ENCODE assay signal across 9 cellular contexts in genomic region chr4:186554890-186555827, GRCh38. TPM values are rescaled to one million over a fixed set of nuclear protein-coding genes. Genes with fewer than 3 reads are reported as not detected.
A peak's percentile ranks its signal among the peaks of the same experiment; 100 is the strongest.
DNase-seq lines count a peak whose midpoint lies in the region; ATAC-seq, FAIRE-seq and TF ChIP-seq lines count a peak whose summit lies in the region.
"Had no signal": no experiment of that assay in that cellular context is flagged by ENCODE, and none has a peak within 500 bp of the region (broad histone marks: within the 10 kb centered on the region; RNA-seq: fewer than 3 reads in every experiment).

Gene MTNR1A (minus strand): TSS chr4:186555567. CDS start chr4:186555365, 202 bp downstream.

- intact Hi-C loops in adrenal gland (cut with DNase I): no loop called here

- POLR2A ChIA-PET in AG04450 (lab: Yijun Ruan, JAX): no interaction called here

- no peaks in the 10 kb centered on the region for H3K9me3 ChIP-seq in AG04450 (ENCODE audit: control insufficient read depth, insufficient read depth, low read length)
- no peaks in the 10 kb centered on the region for H3K9me3 ChIP-seq in duodenal mucosa (ENCODE audit: control insufficient read depth in 1 of 2, low read length in 2 of 2)
- H3K9me3 ChIP-seq in mucosa of rectum (ENCODE audit: control insufficient read depth in 2 of 2, low read length in 2 of 2): no peaks in the 10 kb centered on the region
- H3K9me3 ChIP-seq in adrenal gland (replicated peaks in 1 of 3): no peaks in the 10 kb centered on the region
- H3K9me3 ChIP-seq in Peyer's patch: no peaks in the 10 kb centered on the region

- H3K27me3 ChIP-seq in AG04450 (ENCODE audit: control insufficient read depth, insufficient read depth, low read length) (peaks cover 15% of the 10 kb centered on the region), duodenal mucosa (ENCODE audit: control insufficient read depth in 1 of 2, insufficient read depth in 2 of 2, low read length in 2 of 2) (peaks cover 3 to 5% of the 10 kb centered on the region in 2 donors), mucosa of rectum (ENCODE audit: control insufficient read depth in 2 of 2, insufficient read depth in 2 of 2, low read length in 2 of 2) (peaks cover 0 to 3% of the 10 kb centered on the region in 2 donors), adrenal gland (peaks cover 19% of the 10 kb centered on the region), Peyer's patch (no peaks in the 10 kb centered on the region)

- H3K9ac ChIP-seq in duodenal mucosa (ENCODE audit: low read depth in 1 of 2, low read length in 2 of 2) (no peak within 1 kb of the TSS), mucosa of rectum (ENCODE audit: low read depth in 1 of 2, low read length in 2 of 2) (peak within 1 kb of the TSS; percentile 47 to 72)

- no peak for FAIRE-seq in GM12891 (lab: Jason Lieb, UNC)

- 3 to 6% (median 5%) methylated on average over 22 to 91 of the region's 91 CpGs for WGBS in adrenal gland, 4 donors

- TF ChIP-seq CTCF in AG04450 (IDR thresholded peaks at IDR 0.05; ENCODE audit: low read depth, low read length): no peak
- TF ChIP-seq CTCF in adrenal gland (IDR thresholded peaks at IDR 0.05): no peak
- TF ChIP-seq CTCF in Peyer's patch (IDR thresholded peaks at IDR 0.05): no peak

- H3K4me1 ChIP-seq in duodenal mucosa (ENCODE audit: control insufficient read depth in 1 of 2, insufficient read depth in 2 of 2, low read length in 2 of 2): no peaks in the 10 kb centered on the region
- H3K4me1 ChIP-seq in mucosa of rectum (ENCODE audit: control insufficient read depth in 2 of 2, insufficient read depth in 2 of 2, low read length in 2 of 2): no peaks in the 10 kb centered on the region
- H3K4me1 ChIP-seq in adrenal gland (replicated peaks in 1 of 2): no peaks in the 10 kb centered on the region
- H3K4me1 ChIP-seq in Peyer's patch: peaks cover 0 to 14% (median 0%) of the 10 kb centered on the region in 4 donors

- no peak for ATAC-seq in GM18858 (IDR thresholded peaks at IDR 0.05; ENCODE audit: unreplicated experiment)

- DNase-seq in AG04450 (ENCODE audit: low read depth, low spot score): no peak
- peak; percentile 14 for DNase-seq in HuH-7.5 (ENCODE audit: low spot score)
- DNase-seq in adrenal gland: no peak
- DNase-seq in GM12891 (ENCODE audit: insufficient read length, low spot score): no peak
- no peak for DNase-seq in Peyer's patch
- DNase-seq: stimulated activated CD4-positive, alpha-beta T cell treated with anti-CD3 and anti-CD28 coated beads, Interleukin-15, amount 100 ng/mL, for 24 hours had no signal

- peak within 1 kb of the TSS; percentile 47 for H3K4me3 ChIP-seq in AG04450 (ENCODE audit: low read depth, low read length)
- peak within 1 kb of the TSS; percentile 69 to 77 for H3K4me3 ChIP-seq in duodenal mucosa (ENCODE audit: low read depth in 1 of 2, low read length in 2 of 2)
- H3K4me3 ChIP-seq in mucosa of rectum (ENCODE audit: low read length in 2 of 2): peak within 1 kb of the TSS; percentile 70 to 82
- no peak within 1 kb of the TSS for H3K4me3 ChIP-seq in adrenal gland
- peak within 1 kb of the TSS in 2 of 4 donors; percentile 44 to 48 for H3K4me3 ChIP-seq in Peyer's patch

- TF ChIP-seq POLR2A in adrenal gland (IDR thresholded peaks at IDR 0.05): no peak
- no peak for TF ChIP-seq POLR2A in GM12891 (IDR thresholded peaks at IDR 0.05; ENCODE audit: low read depth, low read length)
- no peak for TF ChIP-seq POLR2A in Peyer's patch (IDR thresholded peaks at IDR 0.05)

- H3K36me3 ChIP-seq in duodenal mucosa (ENCODE audit: control insufficient read depth in 1 of 2, insufficient read depth in 2 of 2, low read length in 2 of 2) (no peaks in the 10 kb centered on the region), mucosa of rectum (ENCODE audit: control insufficient read depth in 2 of 2, insufficient read depth in 2 of 2, low read length in 2 of 2) (no peaks in the 10 kb centered on the region), adrenal gland (replicated peaks in 1 of 2) (no peaks in the 10 kb centered on the region), Peyer's patch (no peaks in the 10 kb centered on the region)

- CTCF ChIA-PET in AG04450 (lab: Charles Lee): interaction anchor here (1.1 kb wide), 1 partner anchor 32 kb away, joined by 3 read pairs; no protein-coding TSS in a partner anchor

- no peak within 1 kb of the TSS for H3K27ac ChIP-seq in AG04450 (ENCODE audit: low read depth, low read length)
- no peak within 1 kb of the TSS for H3K27ac ChIP-seq in duodenal mucosa (ENCODE audit: low read depth, low read length)
- peak within 1 kb of the TSS; percentile 58 to 81 for H3K27ac ChIP-seq in mucosa of rectum (ENCODE audit: low read depth in 2 of 2, low read length in 2 of 2)
- no peak within 1 kb of the TSS for H3K27ac ChIP-seq in adrenal gland
- H3K27ac ChIP-seq in Peyer's patch: no peak within 1 kb of the TSS

TF ChIP-seq in GM12891, 5 proteins besides CTCF, POLR2A, EP300 and RAD21:
- no peak for TF ChIP-seq POLR2AphosphoS5 (IDR thresholded peaks at IDR 0.05; ENCODE audit: low read depth, low read length)
- TF ChIP-seq PAX5 (IDR thresholded peaks at IDR 0.05; ENCODE audit: insufficient read depth, low read length, severe bottlenecking): no peak
- no peak for TF ChIP-seq TAF1 (IDR thresholded peaks at IDR 0.05; ENCODE audit: low read depth, low read length)
- TF ChIP-seq POU2F2 (IDR thresholded peaks at IDR 0.05; ENCODE audit: low read depth, low read length): no peak
- TF ChIP-seq SPI1 (IDR thresholded peaks at IDR 0.05; ENCODE audit: low read depth, low read length): no peak
TF ChIP-seq in GM12891: peak in this region for 0.

RNA-seq across cellular contexts. Expression of gene MTNR1A, which starts in this region (rescaled TPM):
- not detected in 2 replicates for polyA plus RNA-seq in AG04450 (2011; rRNA removed)
- 0.18 TPM in 1 of 2 replicates, not detected in the other for polyA minus RNA-seq in AG04450 (2011; rRNA and poly(A)+ RNA removed)
- not detected for total RNA-seq in adrenal gland
- not detected for polyA plus RNA-seq in adrenal gland
- polyA plus RNA-seq in GM12891 (2012; ENCODE audit: low read depth, missing spikeins): not detected
- not detected for total RNA-seq in Peyer's patch

Comparison
In these comparisons a context has a peak if more than half of its experiments do, and no peak if none do; other contexts are left out.
1. H3K27ac ChIP-seq: peak in mucosa of rectum (2 of 2); none in AG04450 (single experiment), duodenal mucosa (single experiment), adrenal gland (0 of 5) and Peyer's patch (0 of 4).
2. H3K4me3 ChIP-seq: peak in AG04450 (single experiment), duodenal mucosa (2 of 2) and mucosa of rectum (2 of 2); none in adrenal gland (0 of 4).
3. H3K9ac ChIP-seq: peak in mucosa of rectum (2 of 2); none in duodenal mucosa (0 of 2).